In the genomic region with DNA sequence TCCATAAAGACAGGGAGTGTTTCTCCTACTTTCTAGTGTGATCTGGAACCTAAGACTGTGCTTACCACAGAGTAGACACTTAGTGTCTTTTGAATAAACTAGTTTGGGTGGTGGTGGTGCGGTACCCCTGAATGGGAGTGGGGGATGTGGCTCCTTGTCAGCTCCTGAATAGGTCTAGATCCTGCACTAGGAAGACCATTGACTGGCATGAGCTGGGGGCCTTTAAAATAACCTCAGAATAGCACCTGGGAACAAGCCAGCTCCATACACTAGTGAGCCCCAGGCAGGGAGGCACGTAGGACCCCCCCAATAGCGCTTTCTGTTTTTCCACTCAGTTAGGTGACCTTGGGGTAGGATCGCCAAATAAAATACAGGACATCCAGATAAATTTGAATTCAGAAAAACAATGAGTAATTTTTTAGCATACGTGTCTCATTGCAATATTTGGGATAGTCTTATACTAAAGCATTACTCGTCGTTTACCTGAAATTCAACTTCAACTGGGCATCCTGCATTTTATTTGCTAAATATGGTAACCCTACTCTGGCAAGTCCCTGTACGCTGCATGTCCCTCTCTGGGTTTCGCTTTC, we compare ENCODE assay signal across 7 cellular contexts. TPM values are rescaled to one million over a fixed set of nuclear protein-coding genes. Genes with fewer than 3 reads are reported as not detected.
DNase-seq lines count a peak whose midpoint lies in the region; ATAC-seq lines count a peak whose summit lies in the region.

No MANE protein-coding gene starts in this region.

- H3K36me3 ChIP-seq in HUES48 (ENCODE audit: control insufficient read depth, insufficient read depth, low read length) (no peaks in the 10 kb centered on the region), stomach smooth muscle (ENCODE audit: control insufficient read depth in 2 of 2, insufficient read depth in 2 of 2, low read length in 2 of 2) (no peaks in the 10 kb centered on the region)

- H3K36me3 Mint-ChIP-seq in activated naive CD8-positive, alpha-beta T cell, result peaks cover 7% of the 10 kb centered on the region
- H3K36me3 Mint-ChIP-seq in immature natural killer cell, result peaks cover 4 to 9% (median 5%) of the 10 kb centered on the region in 3 donors

- no peak for DNase-seq in immature natural killer cell
- DNase-seq in medulla oblongata (ENCODE audit: extremely low spot score), result no peak
- DNase-seq in RKO (ENCODE audit: low spot score), result no peak

- H3K4me1 ChIP-seq in HUES48 (ENCODE audit: control insufficient read depth, insufficient read depth, low read length) (peaks cover 16% of the 10 kb centered on the region), stomach smooth muscle (ENCODE audit: control insufficient read depth, insufficient read depth, low read length) (peaks cover 8% of the 10 kb centered on the region)

- no peaks in the 10 kb centered on the region for H3K9me3 ChIP-seq in HUES48 (ENCODE audit: control insufficient read depth, insufficient read depth, low read length)
- H3K9me3 ChIP-seq in stomach smooth muscle (ENCODE audit: control insufficient read depth in 2 of 2, low read length in 2 of 2), result no peaks in the 10 kb centered on the region

- peak overlapping the region; percentile 96 for H3K4me3 Mint-ChIP-seq in activated naive CD8-positive, alpha-beta T cell
- H3K4me3 Mint-ChIP-seq in immature natural killer cell, result peak overlapping the region; percentile 95 to 96 (median 95)

- H3K27ac ChIP-seq in HUES48 (ENCODE audit: low read depth, low read length), result peak overlapping the region; percentile 22
- H3K27ac ChIP-seq in stomach smooth muscle (ENCODE audit: low read length), result peak overlapping the region; percentile 88

- peaks cover 48% of the 10 kb centered on the region for H3K4me1 Mint-ChIP-seq in activated naive CD8-positive, alpha-beta T cell (ENCODE audit: low read depth)
- H3K4me1 Mint-ChIP-seq in immature natural killer cell, result peaks cover 54 to 61% of the 10 kb centered on the region in 2 donors

- H3K27me3 ChIP-seq in HUES48 (ENCODE audit: control insufficient read depth, insufficient read depth, low read length), result peaks cover 5% of the 10 kb centered on the region; the same call in 1 of the 2 replicates
- no peaks in the 10 kb centered on the region for H3K27me3 ChIP-seq in stomach smooth muscle (ENCODE audit: control insufficient read depth in 1 of 2, insufficient read depth in 2 of 2, low read length in 2 of 2)

- no peak for ATAC-seq in HG02970 (IDR thresholded peaks at IDR 0.05; ENCODE audit: low FRiP score, unreplicated experiment)

- H3K9me3 Mint-ChIP-seq in activated naive CD8-positive, alpha-beta T cell (ENCODE audit: low read depth), result no peaks in the 10 kb centered on the region
- no peaks in the 10 kb centered on the region for H3K9me3 Mint-ChIP-seq in immature natural killer cell

- no peaks in the 10 kb centered on the region for H3K27me3 Mint-ChIP-seq in activated naive CD8-positive, alpha-beta T cell
- H3K27me3 Mint-ChIP-seq in immature natural killer cell (ENCODE audit: low read depth in 3 of 3), result peaks cover 5 to 10% (median 9%) of the 10 kb centered on the region in 3 donors

- H3K4me3 ChIP-seq in HUES48 (ENCODE audit: low read depth, low read length) (peak overlapping the region; percentile 82), stomach smooth muscle (ENCODE audit: low read length in 2 of 2) (peak overlapping the region; percentile 85 to 99)

- peak overlapping the region; percentile 76 for H3K9ac ChIP-seq in HUES48 (ENCODE audit: low read depth, low read length)
- peak overlapping the region; percentile 79 to 98 for H3K9ac ChIP-seq in stomach smooth muscle (ENCODE audit: low read length in 2 of 2)

- peak overlapping the region; percentile 97 for H3K27ac Mint-ChIP-seq in activated naive CD8-positive, alpha-beta T cell
- peak overlapping the region; percentile 86 to 97 (median 96) for H3K27ac Mint-ChIP-seq in immature natural killer cell

RNA-seq across cellular contexts. Expression of gene AZIN2, which starts 45.6 kb away (rescaled TPM):
- polyA plus RNA-seq in immature natural killer cell, result 1 to 10 TPM; 1.6 to 2.9 (median 1.8) TPM

RNA-seq across cellular contexts. Expression of gene TRIM62, which starts 55.3 kb away (rescaled TPM):
- 1 to 10 TPM in 2 of 3 donors, not detected in 1; 2.5 to 8.0 TPM for polyA plus RNA-seq in immature natural killer cell
